8 cellular contexts compared by ENCODE assay signal in genomic region chr12:96489392-96490056, GRCh38. TPM values are rescaled to one million over a fixed set of nuclear protein-coding genes. Genes with fewer than 3 reads are reported as not detected.
DNase-seq lines count a peak whose midpoint lies in the region; ATAC-seq, FAIRE-seq and TF ChIP-seq lines count a peak whose summit lies in the region.

A gene with protein sequence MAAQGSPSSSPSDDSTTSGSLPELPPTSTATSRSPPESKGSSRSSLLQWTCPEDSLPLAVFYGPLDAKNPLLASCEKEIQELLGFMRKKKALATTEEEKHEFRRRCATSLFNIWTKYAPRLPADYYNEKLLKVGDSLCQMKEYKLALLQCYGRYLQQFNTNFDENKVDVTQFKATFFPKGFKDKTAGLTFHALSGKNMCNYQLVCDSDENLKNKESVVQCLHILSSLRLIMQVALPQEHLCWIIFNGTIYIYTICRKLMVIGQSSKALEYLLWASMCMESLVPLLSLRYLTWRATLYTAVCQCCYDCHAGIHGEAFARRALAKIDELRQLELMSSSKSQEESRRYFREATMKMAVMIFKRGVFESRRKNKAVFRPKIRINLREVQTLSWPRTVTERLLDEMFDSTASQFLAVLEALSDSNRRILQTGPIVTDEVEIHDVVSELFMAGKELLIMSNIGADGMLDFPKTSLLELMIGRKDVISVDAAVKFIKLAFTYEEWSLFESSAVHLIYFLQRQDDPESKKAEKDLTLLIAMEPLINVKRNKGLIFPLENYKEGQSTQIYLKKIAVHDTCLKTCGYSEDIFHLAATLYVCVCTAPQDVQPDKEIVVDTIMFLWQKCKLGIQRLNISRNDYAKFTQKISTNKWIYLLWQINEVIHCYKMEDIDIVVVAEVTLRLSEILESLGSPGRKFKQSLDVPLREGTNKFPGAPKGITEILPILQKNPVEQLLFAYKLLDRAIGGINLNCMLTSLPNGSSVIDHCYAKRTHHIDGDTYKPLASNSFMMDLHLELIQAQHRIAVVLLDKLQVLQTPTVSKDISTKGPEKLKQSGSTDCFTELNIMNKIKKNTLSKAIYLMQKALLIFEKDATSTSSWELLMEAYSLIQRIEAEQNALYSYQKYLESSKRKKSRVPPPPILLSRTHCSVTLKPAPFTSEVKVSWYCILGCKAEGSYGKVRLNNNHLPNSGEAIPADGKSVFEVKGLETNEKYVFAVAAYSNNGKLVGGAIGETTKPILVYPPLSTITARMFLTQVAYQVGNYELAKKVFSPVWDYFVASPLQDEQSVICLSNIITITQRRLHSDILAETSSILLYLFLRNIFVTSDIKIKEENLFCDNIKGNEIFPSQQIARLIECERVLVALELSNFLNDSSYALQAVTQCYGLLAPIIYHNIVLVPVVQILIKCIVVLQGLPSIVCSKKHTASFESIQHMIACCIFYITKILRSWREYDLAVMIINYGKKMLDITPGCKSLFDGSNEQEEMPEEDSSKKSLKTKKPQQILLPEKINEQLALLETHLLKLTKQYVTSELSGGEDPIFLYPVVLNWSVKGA (N-terminal part only) (plus strand): TSS chr12:96489577. CDS start chr12:96489610, 33 bp downstream.

- POLR2A ChIA-PET in HEK293T (lab: Yijun Ruan, JAX): no interaction called here

- H3K27me3 ChIP-seq in testis: no peaks in the 10 kb centered on the region

- peak; percentile 76 for FAIRE-seq in G401.6 (lab: Jason Lieb, UNC)

- 1 to 2% methylated on average over 24 to 43 of the region's 53 CpGs for WGBS in testis, 2 donors

- DNase-seq in HEK293T (ENCODE audit: extremely low spot score) (peak; percentile 93), NAMALWA (ENCODE audit: low spot score) (peak; percentile 97), SK-N-DZ (ENCODE audit: low spot score) (peak; percentile 83), glomerular endothelial cell (ENCODE audit: extremely low read depth, low read depth, low spot score) (no peak), omental fat pad (ENCODE audit: low spot score) (peak; percentile 96), testis (peak; percentile 98)
- DNase-seq in activated naive CD4-positive, alpha-beta T cell treated with anti-CD3 and anti-CD28 coated beads, Interleukin-2, amount 50 U/mL, for 16 hours: peak; percentile 93

- no peak for TF ChIP-seq POLR2A in testis (IDR thresholded peaks at IDR 0.05)

- CTCF ChIA-PET in HEK293T (lab: Yijun Ruan, JAX): interaction anchor here (0.7 to 1.2 kb wide), 3 partner anchors 11 to 33 kb away, joined by 3 to 4 read pairs (median 4); no protein-coding TSS in a partner anchor

- intact Hi-C loops in testis (cut with DNase I; ENCODE audit: low total_unique reads): no loop called here

- no peaks in the 10 kb centered on the region for H3K9me3 ChIP-seq in testis

- no peaks in the 10 kb centered on the region for H3K36me3 ChIP-seq in testis (ENCODE audit: low read depth, missing control alignments)

- no peaks in the 10 kb centered on the region for H3K4me1 ChIP-seq in testis

- TF ChIP-seq CTCF in omental fat pad (IDR thresholded peaks at IDR 0.05): peak in 1 of 3 donors; percentile 83
- TF ChIP-seq CTCF in testis (IDR thresholded peaks at IDR 0.05): peak; percentile 81 to 95 (median 84)

- peak within 1 kb of the TSS in 1 of 2 donors; percentile 4 for H3K27ac ChIP-seq in testis

- peak; percentile 97 for ATAC-seq in omental fat pad (ENCODE audit: low FRiP score)

- peak within 1 kb of the TSS; percentile 48 to 82 for H3K4me3 ChIP-seq in testis

TF ChIP-seq in HEK293T, 16 proteins besides CTCF, POLR2A, EP300 and RAD21:
- TF ChIP-seq CTBP1 (IDR thresholded peaks at IDR 0.05; ENCODE audit: borderline replicate concordance) (peak; percentile 72; the same call in 1 of the 2 replicates), ARNT (IDR thresholded peaks at IDR 0.05) (no peak), L3MBTL2 (conservative IDR thresholded peaks at IDR 0.05) (peak; percentile 50)

RNA-seq across cellular contexts. Expression of the gene that starts here (rescaled TPM):
- polyA plus RNA-seq in SK-N-DZ (2014; cell fraction: cytosol; rRNA removed): not detected in 2 replicates
- not detected in 2 replicates for polyA plus RNA-seq in SK-N-DZ (2014; cell fraction: nucleus; rRNA removed)
- total RNA-seq in glomerular endothelial cell (7.5 and 11.7 TPM in 2 replicates), omental fat pad (1 to 10 TPM in 2 of 4 donors, under 1 TPM in 2; 0.60 to 2.2 (median 1.0) TPM), testis (10 to 100 TPM; 14.4 to 36.9 TPM)
- 8.4 TPM for polyA plus RNA-seq in testis (ENCODE audit: insufficient read depth, low read depth, low replicate concordance)
